In the genomic region with DNA sequence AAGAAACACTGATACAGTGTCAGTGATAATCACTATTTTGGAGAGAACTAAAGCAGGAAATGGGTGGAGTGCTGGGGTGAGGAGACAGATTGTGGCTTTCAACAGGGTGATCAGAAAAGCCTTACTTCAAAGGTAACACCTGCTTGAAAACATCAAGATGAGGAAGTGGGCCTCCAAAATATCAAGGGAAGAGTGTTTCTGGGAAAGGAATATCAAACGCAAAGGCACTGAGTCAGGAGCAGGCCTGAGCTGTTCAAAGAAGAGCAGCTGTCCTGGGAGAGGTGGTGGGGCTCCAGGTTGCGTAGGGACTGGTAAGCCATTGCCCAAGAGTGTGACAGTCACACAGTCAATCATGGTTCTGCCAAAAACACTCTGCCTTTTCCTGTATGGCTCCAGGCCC, we compare ENCODE assay signal across 12 cellular contexts. TPM values are rescaled to one million over a fixed set of nuclear protein-coding genes. Genes with fewer than 3 reads are reported as not detected.
DNase-seq lines count a peak whose midpoint lies in the region; ATAC-seq and TF ChIP-seq lines count a peak whose summit lies in the region.
"Had no signal": no experiment of that assay in that cellular context is flagged by ENCODE, and none has a peak within 500 bp of the region (broad histone marks: within the 10 kb centered on the region; RNA-seq: fewer than 3 reads in every experiment).

No MANE protein-coding gene starts in this region.

- H3K4me1 ChIP-seq in DND-41 (ENCODE audit: insufficient read depth, low read length) (peaks cover 45% of the 10 kb centered on the region), parathyroid adenoma (peaks cover 52% of the 10 kb centered on the region)
- H3K4me1 ChIP-seq: right atrium auricular region had no signal

- no peaks in the 10 kb centered on the region for H4K20me1 ChIP-seq in DND-41 (ENCODE audit: insufficient read depth, low read length)

- no peak overlapping the region for H2AFZ ChIP-seq in DND-41 (ENCODE audit: low read depth, low read length)
- H2AFZ ChIP-seq in parathyroid adenoma, result peak overlapping the region; percentile 56

- TF ChIP-seq CTCF in DND-41 (IDR thresholded peaks at IDR 0.05; ENCODE audit: borderline replicate concordance, extremely low read depth, low read length, poor library complexity, severe bottlenecking), result no peak
- no peak for TF ChIP-seq CTCF in parathyroid adenoma (IDR thresholded peaks at IDR 0.05)

- peak; percentile 89 for ATAC-seq in DND-41 (ENCODE audit: insufficient read depth, low read depth)
- ATAC-seq in T-helper 17 cell, result peak; percentile 94
- ATAC-seq in HG02970 (IDR thresholded peaks at IDR 0.05; ENCODE audit: low FRiP score, unreplicated experiment), result no peak
- ATAC-seq: K562 had no signal

- H3K4me1 Mint-ChIP-seq in T-helper 17 cell, result peaks cover 51% of the 10 kb centered on the region

- peak overlapping the region; percentile 69 for H3K4me3 Mint-ChIP-seq in T-helper 17 cell

- H3K27ac ChIP-seq in DND-41 (ENCODE audit: low read length), result peak overlapping the region; percentile 55
- peak overlapping the region; percentile 59 for H3K27ac ChIP-seq in parathyroid adenoma
- H3K27ac ChIP-seq: right atrium auricular region, thoracic aorta had no signal

- H3K27me3 ChIP-seq in DND-41 (ENCODE audit: insufficient read depth, low read length, poor library complexity), result no peaks in the 10 kb centered on the region
- H3K27me3 ChIP-seq in parathyroid adenoma (ENCODE audit: control insufficient read depth, insufficient read depth, low read length), result no peaks in the 10 kb centered on the region
- H3K27me3 ChIP-seq in MG63, result no peaks in the 10 kb centered on the region
- H3K27me3 ChIP-seq: right atrium auricular region had no signal

- H3K79me2 ChIP-seq in DND-41 (ENCODE audit: insufficient read depth, low read length) (no peaks in the 10 kb centered on the region), parathyroid adenoma (no peaks in the 10 kb centered on the region)

- H3K4me2 ChIP-seq in DND-41 (ENCODE audit: insufficient read depth, low read length) (peak overlapping the region; percentile 42), parathyroid adenoma (ENCODE audit: low read length) (no peak overlapping the region)

- H3K36me3 ChIP-seq in DND-41 (ENCODE audit: insufficient read depth, low read length) (no peaks in the 10 kb centered on the region), parathyroid adenoma (ENCODE audit: control insufficient read depth, insufficient read depth, low read length) (no peaks in the 10 kb centered on the region), MG63 (no peaks in the 10 kb centered on the region)
- H3K36me3 ChIP-seq: right atrium auricular region, thoracic aorta had no signal

- no peaks in the 10 kb centered on the region for H3K27me3 Mint-ChIP-seq in T-helper 17 cell

- DNase-seq in DND-41 (peak; percentile 88), T-helper 17 cell (no peak), LoVo (ENCODE audit: low spot score) (no peak), MG63 (no peak), NCI-H2196 treated with DMSO at 0.1 percent for 48 hours (lab: John Stamatoyannopoulos, UW; ENCODE audit: unreplicated experiment) (no peak)
- DNase-seq in activated effector memory CD4-positive, alpha-beta T cell treated with anti-CD3 and anti-CD28 coated beads, Interleukin-2, amount 50 U/mL, for 16 hours, result peak; percentile 70
- DNase-seq: kidney had no signal

- H3K9me3 ChIP-seq in DND-41 (ENCODE audit: insufficient read depth, low read length, severe bottlenecking) (no peaks in the 10 kb centered on the region), T-helper 17 cell (ENCODE audit: control insufficient read depth, low read length, poor library complexity, severe bottlenecking) (no peaks in the 10 kb centered on the region), parathyroid adenoma (ENCODE audit: control insufficient read depth, low read length) (no peaks in the 10 kb centered on the region), MG63 (no peaks in the 10 kb centered on the region)
- H3K9me3 ChIP-seq: right atrium auricular region, thoracic aorta had no signal

- peak overlapping the region; percentile 97 for H3K27ac Mint-ChIP-seq in T-helper 17 cell

- H3K9ac ChIP-seq in DND-41 (ENCODE audit: low read depth, low read length) (no peak overlapping the region), parathyroid adenoma (no peak overlapping the region)

- no peak overlapping the region for H3K4me3 ChIP-seq in DND-41 (ENCODE audit: low read depth in 1 of 2, low read length in 2 of 2)
- H3K4me3 ChIP-seq in parathyroid adenoma (ENCODE audit: low read depth, low read length), result no peak overlapping the region
- H3K4me3 ChIP-seq in MG63, result no peak overlapping the region
- H3K4me3 ChIP-seq: K562, right atrium auricular region, thoracic aorta had no signal

- peaks cover 2% of the 10 kb centered on the region for H3K36me3 Mint-ChIP-seq in T-helper 17 cell (ENCODE audit: low read depth)

RNA-seq across cellular contexts. Expression of a gene that starts 47.1 kb away (rescaled TPM):
- total RNA-seq in T-helper 17 cell, result 100 to 1,000 TPM; 259 to 313 TPM
- total RNA-seq in MG63 (2014; rRNA removed; shearing (Covaris generic); ENCODE audit: low replicate concordance), result 88.6 and 124 TPM in 2 replicates

Comparison
In these comparisons a context has a peak if more than half of its experiments do, and no peak if none do; other contexts are left out.
1. DNase-seq: peak in DND-41 (single experiment) and activated effector memory CD4-positive, alpha-beta T cell treated with anti-CD3 and anti-CD28 coated beads, Interleukin-2, amount 50 U/mL, for 16 hours (single experiment); none in T-helper 17 cell (0 of 3), LoVo (single experiment), MG63 (single experiment) and NCI-H2196 treated with DMSO at 0.1 percent for 48 hours (single experiment).